ENCODE assay signal across 23 cellular contexts in the genomic region with DNA sequence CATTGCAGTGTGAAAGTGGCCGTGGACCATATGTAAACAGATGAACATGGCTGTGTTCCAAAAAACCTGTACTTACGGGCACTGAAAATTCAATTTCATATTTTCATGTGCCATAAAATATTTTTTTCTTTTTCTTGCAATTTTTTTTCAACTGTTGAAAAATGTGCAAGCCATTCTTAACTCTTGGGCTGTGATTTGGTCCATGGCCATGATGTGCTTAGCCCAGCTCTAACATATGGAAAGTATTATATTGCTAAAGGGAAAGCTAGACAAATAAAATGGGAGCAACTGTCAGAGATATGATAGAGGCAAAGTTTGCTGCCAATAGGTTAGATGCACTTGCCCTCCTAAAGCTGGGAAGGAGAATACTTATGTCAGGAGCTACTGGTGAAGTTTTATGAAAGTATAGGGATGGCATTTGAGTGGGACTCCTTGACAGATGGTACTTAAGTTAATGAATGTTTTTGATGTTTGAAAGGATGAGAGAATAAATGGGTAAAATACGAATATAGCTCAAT.
"Had no signal": no experiment of that assay in that cellular context is flagged by ENCODE, and none has a peak within 500 bp of the region (broad histone marks: within the 10 kb centered on the region; RNA-seq: fewer than 3 reads in every experiment).

No MANE protein-coding gene starts in this region.

- H3K36me3 ChIP-seq: esophagus muscularis mucosa, left ventricle myocardium inferior, lower lobe of right lung, prostate gland, right atrium auricular region, sigmoid colon, thoracic aorta, tibial nerve, upper lobe of left lung had no signal

- DNase-seq: dermis blood vessel endothelial cell; effector memory CD4-positive, alpha-beta T cell; foreskin melanocyte; immature natural killer cell; islet precursor cell; kidney glomerular epithelial cell; left colon; left ventricle myocardium inferior; lower lobe of right lung; naive thymus-derived CD8-positive, alpha-beta T cell; nephron progenitor cell; sigmoid colon; stimulated activated CD4-positive, alpha-beta T cell treated with anti-CD3 and anti-CD28 coated beads, Interleukin-2, amount 100 ng/mL, for 24 hours; stimulated activated CD4-positive, alpha-beta T cell treated with anti-CD3 and anti-CD28 coated beads, Interleukin-4, amount 100 ng/mL, for 24 hours; stimulated activated naive CD8-positive, alpha-beta T cell treated with anti-CD3 and anti-CD28 coated beads, Interleukin-15, Interleukin-2, amounts not matched to agents 100 U/mL and 50 U/mL, for 24 hours; upper lobe of left lung had no signal

- H3K4me1 ChIP-seq: lower lobe of right lung, prostate gland, tibial nerve, upper lobe of left lung had no signal

- H3K27me3 ChIP-seq: esophagus muscularis mucosa, right atrium auricular region, sigmoid colon, tibial nerve, upper lobe of left lung had no signal

- H3K9me3 ChIP-seq: esophagus muscularis mucosa, left ventricle myocardium inferior, lower lobe of right lung, prostate gland, right atrium auricular region, sigmoid colon, thoracic aorta, tibial nerve, upper lobe of left lung had no signal

- ATAC-seq: left colon; lower lobe of right lung; naive thymus-derived CD8-positive, alpha-beta T cell; stimulated activated memory B cell treated with anti-CD40 and anti-IgM and Interleukin-4, amounts not matched to agents 10 μg/mL and 1 μg/mL and 100 μg/mL, for 72 hours; stimulated activated naive CD8-positive, alpha-beta T cell treated with anti-CD3 and anti-CD28 coated beads, Interleukin-15, Interleukin-2, amounts not matched to agents 100 U/mL and 50 U/mL, for 24 hours had no signal

- H3K4me3 ChIP-seq: coronary artery, esophagus muscularis mucosa, left ventricle myocardium inferior, lower lobe of right lung, prostate gland, right atrium auricular region, sigmoid colon, thoracic aorta, tibial nerve, upper lobe of left lung had no signal

- H3K27ac ChIP-seq: coronary artery, esophagus muscularis mucosa, left ventricle myocardium inferior, lower lobe of right lung, prostate gland, right atrium auricular region, sigmoid colon, thoracic aorta, tibial nerve, upper lobe of left lung had no signal
